Comparison of ENCODE assay signal across 20 cellular contexts in genomic region chr3:86948840-86949239, GRCh38. TPM values are rescaled to one million over a fixed set of nuclear protein-coding genes. Genes with fewer than 3 reads are reported as not detected.
DNase-seq lines count a peak whose midpoint lies in the region; FAIRE-seq and TF ChIP-seq lines count a peak whose summit lies in the region.
"Had no signal": no experiment of that assay in that cellular context is flagged by ENCODE, and none has a peak within 500 bp of the region (broad histone marks: within the 10 kb centered on the region; RNA-seq: fewer than 3 reads in every experiment).

No MANE protein-coding gene starts in this region.

- H3K4me1 ChIP-seq in HUES48 (ENCODE audit: control insufficient read depth, insufficient read depth, low read length): peaks cover 21% of the 10 kb centered on the region; the same call in 1 of the 2 replicates
- H3K4me1 ChIP-seq in small intestine (ENCODE audit: control insufficient read depth in 2 of 2, insufficient read depth in 1 of 2, low read depth in 1 of 2, low read length in 1 of 2): no peaks in the 10 kb centered on the region
- H3K4me1 ChIP-seq in smooth muscle cell (ENCODE audit: low read depth): no peaks in the 10 kb centered on the region
- H3K4me1 ChIP-seq in uterus: no peaks in the 10 kb centered on the region
- H3K4me1 ChIP-seq: upper lobe of right lung had no signal

- H3K27ac ChIP-seq in HUES48 (ENCODE audit: low read depth, low read length) (peak overlapping the region; percentile 12), small intestine (ENCODE audit: low read depth in 1 of 2, low read length in 1 of 2) (no peak overlapping the region), smooth muscle cell (ENCODE audit: low read depth) (no peak overlapping the region), uterus (no peak overlapping the region)
- H3K27ac ChIP-seq: upper lobe of right lung had no signal

- peaks cover 5% of the 10 kb centered on the region for H3K79me2 ChIP-seq in smooth muscle cell (ENCODE audit: low read depth)

- H3K9me3 ChIP-seq in HUES48 (ENCODE audit: control insufficient read depth, insufficient read depth, low read length) (no peaks in the 10 kb centered on the region), small intestine (ENCODE audit: control insufficient read depth, low read depth) (no peaks in the 10 kb centered on the region), smooth muscle cell (replicated peaks; ENCODE audit: low read depth) (no peaks in the 10 kb centered on the region), uterus (no peaks in the 10 kb centered on the region)
- H3K9me3 ChIP-seq: SK-N-SH, upper lobe of right lung had no signal

- peak; percentile 76 for DNase-seq in AG09319 (ENCODE audit: extremely low read depth, low read depth)
- DNase-seq in bronchial epithelial cell (ENCODE audit: low read depth): peak; percentile 95
- peak; percentile 31 for DNase-seq in glomerular visceral epithelial cell (ENCODE audit: extremely low spot score)
- DNase-seq in small intestine: no peak
- no peak for DNase-seq in smooth muscle cell (lab: John Stamatoyannopoulos, UW; ENCODE audit: unreplicated experiment)
- no peak for DNase-seq in uterus
- DNase-seq in NCI-H1105 treated with DMSO at 0.1 percent for 48 hours (lab: John Stamatoyannopoulos, UW): no peak
- DNase-seq: activated CD4-positive, alpha-beta T cell treated with anti-CD3 and anti-CD28 coated beads, Interleukin-2, amount 50 U/mL, for 1 hour; activated naive CD8-positive, alpha-beta T cell treated with anti-CD3 and anti-CD28 coated beads for 36 hours; activated T-cell treated with anti-CD3 and anti-CD28 coated beads, Interleukin-2, amount 50 U/mL, for 24 hours; KG1; NCI-H1417; nucleus accumbens; SK-N-SH; stimulated activated naive CD8-positive, alpha-beta T cell treated with anti-CD3 and anti-CD28 coated beads, Interleukin-15, Interleukin-2, amounts not matched to agents 100 U/mL and 50 U/mL, for 24 hours; upper lobe of right lung had no signal

- H3K9ac ChIP-seq in HUES48 (ENCODE audit: low read depth, low read length) (no peak overlapping the region), smooth muscle cell (ENCODE audit: low read depth) (no peak overlapping the region)
- H3K9ac ChIP-seq: SK-N-SH had no signal

- no peaks in the 10 kb centered on the region for H3K36me3 ChIP-seq in HUES48 (ENCODE audit: control insufficient read depth, insufficient read depth, low read length)
- H3K36me3 ChIP-seq in bronchial epithelial cell (ENCODE audit: control insufficient read depth, insufficient read depth, low read length): no peaks in the 10 kb centered on the region
- no peaks in the 10 kb centered on the region for H3K36me3 ChIP-seq in small intestine (ENCODE audit: control insufficient read depth in 2 of 2, insufficient read depth in 2 of 2, low read length in 2 of 2)
- peaks cover 21% of the 10 kb centered on the region for H3K36me3 ChIP-seq in smooth muscle cell (ENCODE audit: low read depth)
- H3K36me3 ChIP-seq in uterus: no peaks in the 10 kb centered on the region
- H3K36me3 ChIP-seq: upper lobe of right lung had no signal

- TF ChIP-seq POLR2A in uterus (IDR thresholded peaks at IDR 0.05): no peak

- FAIRE-seq in bronchial epithelial cell (lab: Jason Lieb, UNC) (no peak), small intestine (lab: Jason Lieb, UNC) (no peak)
- FAIRE-seq: D721Med, TTC549 had no signal

- no peak for TF ChIP-seq CTCF in AG09319 (IDR thresholded peaks at IDR 0.05; ENCODE audit: low read depth, low read length)
- no peak for TF ChIP-seq CTCF in bronchial epithelial cell (IDR thresholded peaks at IDR 0.05; ENCODE audit: insufficient read depth, low read length, severe bottlenecking)
- TF ChIP-seq CTCF in smooth muscle cell (IDR thresholded peaks at IDR 0.05; ENCODE audit: borderline replicate concordance, insufficient read depth, poor library complexity, severe bottlenecking): no peak
- TF ChIP-seq CTCF in uterus (IDR thresholded peaks at IDR 0.05): no peak

- intact Hi-C loops in uterus (cut with DNase I; ENCODE audit: low total_unique reads): no loop called here

- peaks cover 57% of the 10 kb centered on the region for H4K20me1 ChIP-seq in smooth muscle cell (ENCODE audit: low read depth)

- no peaks in the 10 kb centered on the region for H3K27me3 ChIP-seq in HUES48 (ENCODE audit: control insufficient read depth, insufficient read depth, low read length)
- no peaks in the 10 kb centered on the region for H3K27me3 ChIP-seq in bronchial epithelial cell (ENCODE audit: control insufficient read depth, insufficient read depth, low read length)
- no peaks in the 10 kb centered on the region for H3K27me3 ChIP-seq in small intestine (ENCODE audit: control insufficient read depth in 2 of 2, insufficient read depth in 2 of 2, low read length in 2 of 2)
- no peaks in the 10 kb centered on the region for H3K27me3 ChIP-seq in smooth muscle cell (ENCODE audit: low read depth)
- no peaks in the 10 kb centered on the region for H3K27me3 ChIP-seq in uterus
- H3K27me3 ChIP-seq: upper lobe of right lung had no signal

- no peak overlapping the region for H3K4me2 ChIP-seq in smooth muscle cell
- H3K4me2 ChIP-seq: SK-N-SH had no signal

- 83 to 87% (median 85%) methylated on average over 2 of the region's 2 CpGs for WGBS in small intestine, 3 donors
- WGBS in smooth muscle cell (ENCODE audit: low lambda C conversion rate): 84% methylated on average over 2 of the region's 2 CpGs

- H2AFZ ChIP-seq in smooth muscle cell (ENCODE audit: low read depth): no peak overlapping the region

- H3K4me3 ChIP-seq in HUES48 (ENCODE audit: low read depth, low read length) (no peak overlapping the region), bronchial epithelial cell (ENCODE audit: low read depth, low read length) (no peak overlapping the region), small intestine (ENCODE audit: low read depth in 1 of 2, low read length in 2 of 2) (no peak overlapping the region), smooth muscle cell (no peak overlapping the region), uterus (no peak overlapping the region)
- H3K4me3 ChIP-seq: upper lobe of right lung had no signal

- no peaks in the 10 kb centered on the region for H3F3A ChIP-seq in smooth muscle cell (ENCODE audit: low read depth)

RNA-seq across cellular contexts. Expression of gene VGLL3, which starts 42.1 kb away (rescaled TPM):
- total RNA-seq in bronchial epithelial cell: 0.64 and 1.1 TPM in 2 replicates
- polyA plus RNA-seq in small intestine: 1 to 10 TPM in 2 of 3 donors, not detected in 1; 1.6 to 1.7 TPM
- total RNA-seq in smooth muscle cell: 49.1 and 54.1 TPM in 2 replicates
- 11.4 and 14.3 TPM in 2 replicates for polyA plus RNA-seq in smooth muscle cell
- 10 to 100 TPM; 11.3 to 37.5 (median 20.9) TPM for total RNA-seq in uterus
- total RNA-seq: activated naive CD8-positive, alpha-beta T cell treated with anti-CD3 and anti-CD28 coated beads for 36 hours; OCI-LY7 had no signal
- polyA plus RNA-seq: SK-N-SH had no signal

Comparison
In these comparisons a context has a peak if more than half of its experiments do, and no peak if none do; other contexts are left out.
1. DNase-seq: peak in AG09319 (single experiment), bronchial epithelial cell (single experiment) and glomerular visceral epithelial cell (single experiment); none in small intestine (single experiment), smooth muscle cell (single experiment), uterus (0 of 2) and NCI-H1105 treated with DMSO at 0.1 percent for 48 hours (single experiment).